8 cellular contexts compared by ENCODE assay signal in genomic region chr22:41401781-41402648, GRCh38.
DNase-seq lines count a peak whose midpoint lies in the region; ATAC-seq and TF ChIP-seq lines count a peak whose summit lies in the region.

No MANE protein-coding gene starts in this region.

- TF ChIP-seq CTCF in nephron (IDR thresholded peaks at IDR 0.05; ENCODE audit: unreplicated experiment in 3 of 3): no peak

- peak overlapping the region in 2 of 3 experiments; percentile 48 to 77 for H3K27ac Mint-ChIP-seq in nephron

- DNase-seq in COR-L47 (lab: John Stamatoyannopoulos, UW): peak; percentile 75
- DNase-seq in NCI-H226: peak; percentile 70
- peak; percentile 52 for DNase-seq in epithelial cell of prostate (ENCODE audit: low read depth, low spot score)
- DNase-seq in activated CD8-positive, alpha-beta memory T cell treated with anti-CD3 and anti-CD28 coated beads for 24 hours: no peak

- ATAC-seq in HG02610 (IDR thresholded peaks at IDR 0.05; ENCODE audit: unreplicated experiment) (no peak), HG03565 (IDR thresholded peaks at IDR 0.05; ENCODE audit: unreplicated experiment) (no peak), GM18909 (IDR thresholded peaks at IDR 0.05; ENCODE audit: poor library complexity, unreplicated experiment) (no peak)

- H3K36me3 Mint-ChIP-seq in nephron (ENCODE audit: low read depth): peaks cover 10% of the 10 kb centered on the region

- peaks cover 3% of the 10 kb centered on the region for H3K27me3 Mint-ChIP-seq in nephron (ENCODE audit: low read depth)

- peaks cover 17% of the 10 kb centered on the region for H3K4me1 Mint-ChIP-seq in nephron

- H3K27ac ChIP-seq in epithelial cell of prostate: no peak overlapping the region

- no peak overlapping the region for H3K4me3 Mint-ChIP-seq in nephron

- no peaks in the 10 kb centered on the region for H3K9me3 Mint-ChIP-seq in nephron
